In genomic region chr3:138453940-138454339, GRCh38 we compare ENCODE assay signal across 4 cellular contexts. TPM values are rescaled to one million over a fixed set of nuclear protein-coding genes. Genes with fewer than 3 reads are reported as not detected.
"Had no signal": no experiment of that assay in that cellular context is flagged by ENCODE, and none has a peak within 500 bp of the region (broad histone marks: within the 10 kb centered on the region; RNA-seq: fewer than 3 reads in every experiment).

No MANE protein-coding gene starts in this region.

RNA-seq across cellular contexts. Expression of gene ESYT3, which starts 19.5 kb away (rescaled TPM):
- total RNA-seq: dermis blood vessel endothelial cell, endothelial cell of umbilical vein, glomerular endothelial cell had no signal
- polyA plus RNA-seq: endothelial cell of umbilical vein, fibroblast of lung had no signal
